In genomic region chr6:166313255-166314070, GRCh38 we compare ENCODE assay signal across 1 cellular context.
TF ChIP-seq lines count a peak whose summit lies in the region.

No MANE protein-coding gene starts in this region.

TF ChIP-seq in HepG2, 621 proteins besides CTCF, POLR2A, EP300 and RAD21 (continued from another document):
- TF ChIP-seq SAP130 (CRISPR knock-in tag; IDR thresholded peaks at IDR 0.05; ENCODE audit: low read depth), result peak; percentile 51; the same call in 1 of the 2 replicates
- TF ChIP-seq, protein P1, sequence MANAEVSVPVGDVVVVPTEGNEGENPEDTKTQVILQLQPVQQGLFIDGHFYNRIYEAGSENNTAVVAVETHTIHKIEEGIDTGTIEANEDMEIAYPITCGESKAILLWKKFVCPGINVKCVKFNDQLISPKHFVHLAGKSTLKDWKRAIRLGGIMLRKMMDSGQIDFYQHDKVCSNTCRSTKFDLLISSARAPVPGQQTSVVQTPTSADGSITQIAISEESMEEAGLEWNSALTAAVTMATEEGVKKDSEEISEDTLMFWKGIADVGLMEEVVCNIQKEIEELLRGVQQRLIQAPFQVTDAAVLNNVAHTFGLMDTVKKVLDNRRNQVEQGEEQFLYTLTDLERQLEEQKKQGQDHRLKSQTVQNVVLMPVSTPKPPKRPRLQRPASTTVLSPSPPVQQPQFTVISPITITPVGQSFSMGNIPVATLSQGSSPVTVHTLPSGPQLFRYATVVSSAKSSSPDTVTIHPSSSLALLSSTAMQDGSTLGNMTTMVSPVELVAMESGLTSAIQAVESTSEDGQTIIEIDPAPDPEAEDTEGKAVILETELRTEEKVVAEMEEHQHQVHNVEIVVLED (CRISPR knock-in tag; IDR thresholded peaks at IDR 0.05; ENCODE audit: borderline replicate concordance), result no peak
- TF ChIP-seq, protein P2, sequence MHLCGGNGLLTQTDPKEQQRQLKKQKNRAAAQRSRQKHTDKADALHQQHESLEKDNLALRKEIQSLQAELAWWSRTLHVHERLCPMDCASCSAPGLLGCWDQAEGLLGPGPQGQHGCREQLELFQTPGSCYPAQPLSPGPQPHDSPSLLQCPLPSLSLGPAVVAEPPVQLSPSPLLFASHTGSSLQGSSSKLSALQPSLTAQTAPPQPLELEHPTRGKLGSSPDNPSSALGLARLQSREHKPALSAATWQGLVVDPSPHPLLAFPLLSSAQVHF (CRISPR knock-in tag; IDR thresholded peaks at IDR 0.05), result no peak
- no peak for TF ChIP-seq ATRX (CRISPR knock-in tag; IDR thresholded peaks at IDR 0.05; ENCODE audit: borderline replicate concordance)
- no peak for TF ChIP-seq ZNF562 (CRISPR knock-in tag; IDR thresholded peaks at IDR 0.05; ENCODE audit: borderline replicate concordance)
- no peak for TF ChIP-seq NFATC3 (CRISPR knock-in tag; IDR thresholded peaks at IDR 0.05)
- TF ChIP-seq ZNF768 (CRISPR knock-in tag; IDR thresholded peaks at IDR 0.05), result no peak
- peak; percentile 65; the same call in 1 of the 2 replicates for TF ChIP-seq MYC (CRISPR knock-in tag; IDR thresholded peaks at IDR 0.05; ENCODE audit: borderline replicate concordance)
- no peak for TF ChIP-seq AFF4 (CRISPR knock-in tag; IDR thresholded peaks at IDR 0.05)
- TF ChIP-seq FOXM1 (CRISPR knock-in tag; IDR thresholded peaks at IDR 0.05), result no peak
- TF ChIP-seq GABPA (IDR thresholded peaks at IDR 0.05; ENCODE audit: low read depth, low read length), result no peak
- TF ChIP-seq GABPA (CRISPR knock-in tag; IDR thresholded peaks at IDR 0.05; ENCODE audit: low read depth), result no peak
- TF ChIP-seq DNMT1 (CRISPR knock-in tag; IDR thresholded peaks at IDR 0.05), result no peak
- TF ChIP-seq HOXA9 (CRISPR knock-in tag; IDR thresholded peaks at IDR 0.05; ENCODE audit: borderline replicate concordance), result no peak
- 0 out of 2 replicates have a peak, but pooled peaks have one; percentile 23 for TF ChIP-seq GABPB1 (CRISPR knock-in tag; IDR thresholded peaks at IDR 0.05)
- TF ChIP-seq STAT6 (CRISPR knock-in tag; IDR thresholded peaks at IDR 0.05; ENCODE audit: borderline replicate concordance), result no peak
- TF ChIP-seq ZNF878 (CRISPR knock-in tag; IDR thresholded peaks at IDR 0.05), result no peak
- TF ChIP-seq MTERF4 (CRISPR knock-in tag; IDR thresholded peaks at IDR 0.05), result no peak
- TF ChIP-seq TP53 (CRISPR knock-in tag; conservative IDR thresholded peaks at IDR 0.05), result no peak
- TF ChIP-seq, protein P3, sequence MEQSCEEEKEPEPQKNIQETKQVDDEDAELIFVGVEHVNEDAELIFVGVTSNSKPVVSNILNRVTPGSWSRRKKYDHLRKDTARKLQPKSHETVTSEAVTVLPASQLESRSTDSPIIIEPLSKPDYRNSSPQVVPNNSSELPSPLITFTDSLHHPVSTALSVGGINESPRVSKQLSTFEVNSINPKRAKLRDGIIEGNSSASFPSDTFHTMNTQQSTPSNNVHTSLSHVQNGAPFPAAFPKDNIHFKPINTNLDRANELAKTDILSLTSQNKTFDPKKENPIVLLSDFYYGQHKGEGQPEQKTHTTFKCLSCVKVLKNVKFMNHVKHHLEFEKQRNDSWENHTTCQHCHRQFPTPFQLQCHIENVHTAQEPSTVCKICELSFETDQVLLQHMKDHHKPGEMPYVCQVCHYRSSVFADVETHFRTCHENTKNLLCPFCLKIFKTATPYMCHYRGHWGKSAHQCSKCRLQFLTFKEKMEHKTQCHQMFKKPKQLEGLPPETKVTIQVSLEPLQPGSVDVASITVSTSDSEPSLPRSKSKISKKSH (CRISPR knock-in tag; IDR thresholded peaks at IDR 0.05; ENCODE audit: borderline replicate concordance), result no peak
- TF ChIP-seq, protein P4, sequence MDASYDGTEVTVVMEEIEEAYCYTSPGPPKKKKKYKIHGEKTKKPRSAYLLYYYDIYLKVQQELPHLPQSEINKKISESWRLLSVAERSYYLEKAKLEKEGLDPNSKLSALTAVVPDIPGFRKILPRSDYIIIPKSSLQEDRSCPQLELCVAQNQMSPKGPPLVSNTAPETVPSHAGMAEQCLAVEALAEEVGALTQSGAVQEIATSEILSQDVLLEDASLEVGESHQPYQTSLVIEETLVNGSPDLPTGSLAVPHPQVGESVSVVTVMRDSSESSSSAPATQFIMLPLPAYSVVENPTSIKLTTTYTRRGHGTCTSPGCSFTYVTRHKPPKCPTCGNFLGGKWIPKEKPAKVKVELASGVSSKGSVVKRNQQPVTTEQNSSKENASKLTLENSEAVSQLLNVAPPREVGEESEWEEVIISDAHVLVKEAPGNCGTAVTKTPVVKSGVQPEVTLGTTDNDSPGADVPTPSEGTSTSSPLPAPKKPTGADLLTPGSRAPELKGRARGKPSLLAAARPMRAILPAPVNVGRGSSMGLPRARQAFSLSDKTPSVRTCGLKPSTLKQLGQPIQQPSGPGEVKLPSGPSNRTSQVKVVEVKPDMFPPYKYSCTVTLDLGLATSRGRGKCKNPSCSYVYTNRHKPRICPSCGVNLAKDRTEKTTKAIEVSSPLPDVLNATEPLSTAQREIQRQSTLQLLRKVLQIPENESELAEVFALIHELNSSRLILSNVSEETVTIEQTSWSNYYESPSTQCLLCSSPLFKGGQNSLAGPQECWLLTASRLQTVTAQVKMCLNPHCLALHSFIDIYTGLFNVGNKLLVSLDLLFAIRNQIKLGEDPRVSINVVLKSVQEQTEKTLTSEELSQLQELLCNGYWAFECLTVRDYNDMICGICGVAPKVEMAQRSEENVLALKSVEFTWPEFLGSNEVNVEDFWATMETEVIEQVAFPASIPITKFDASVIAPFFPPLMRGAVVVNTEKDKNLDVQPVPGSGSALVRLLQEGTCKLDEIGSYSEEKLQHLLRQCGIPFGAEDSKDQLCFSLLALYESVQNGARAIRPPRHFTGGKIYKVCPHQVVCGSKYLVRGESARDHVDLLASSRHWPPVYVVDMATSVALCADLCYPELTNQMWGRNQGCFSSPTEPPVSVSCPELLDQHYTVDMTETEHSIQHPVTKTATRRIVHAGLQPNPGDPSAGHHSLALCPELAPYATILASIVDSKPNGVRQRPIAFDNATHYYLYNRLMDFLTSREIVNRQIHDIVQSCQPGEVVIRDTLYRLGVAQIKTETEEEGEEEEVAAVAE (CRISPR knock-in tag; IDR thresholded peaks at IDR 0.05; ENCODE audit: borderline replicate concordance), result no peak
- no peak for TF ChIP-seq ZNF124 (CRISPR knock-in tag; IDR thresholded peaks at IDR 0.05)
- 0 out of 2 replicates have a peak, but pooled peaks have one; percentile 34 for TF ChIP-seq ZNF317 (CRISPR knock-in tag; IDR thresholded peaks at IDR 0.05)
- TF ChIP-seq NR2F6 (IDR thresholded peaks at IDR 0.05), result no peak
- 0 out of 2 replicates have a peak, but pooled peaks have one; percentile 33 for TF ChIP-seq NR2F6 (CRISPR knock-in tag; IDR thresholded peaks at IDR 0.05)
- peak; percentile 42; the same call in 1 of the 2 replicates for TF ChIP-seq THRA (CRISPR knock-in tag; IDR thresholded peaks at IDR 0.05; ENCODE audit: borderline replicate concordance)
- TF ChIP-seq ZBTB8A (CRISPR knock-in tag; IDR thresholded peaks at IDR 0.05; ENCODE audit: borderline replicate concordance, low read depth), result no peak
- TF ChIP-seq ZNF619 (CRISPR knock-in tag; IDR thresholded peaks at IDR 0.05), result no peak
- no peak for TF ChIP-seq GTF2F1 (IDR thresholded peaks at IDR 0.05; ENCODE audit: low read length)
